ENCODE assay signal across 8 cellular contexts in the genomic region with DNA sequence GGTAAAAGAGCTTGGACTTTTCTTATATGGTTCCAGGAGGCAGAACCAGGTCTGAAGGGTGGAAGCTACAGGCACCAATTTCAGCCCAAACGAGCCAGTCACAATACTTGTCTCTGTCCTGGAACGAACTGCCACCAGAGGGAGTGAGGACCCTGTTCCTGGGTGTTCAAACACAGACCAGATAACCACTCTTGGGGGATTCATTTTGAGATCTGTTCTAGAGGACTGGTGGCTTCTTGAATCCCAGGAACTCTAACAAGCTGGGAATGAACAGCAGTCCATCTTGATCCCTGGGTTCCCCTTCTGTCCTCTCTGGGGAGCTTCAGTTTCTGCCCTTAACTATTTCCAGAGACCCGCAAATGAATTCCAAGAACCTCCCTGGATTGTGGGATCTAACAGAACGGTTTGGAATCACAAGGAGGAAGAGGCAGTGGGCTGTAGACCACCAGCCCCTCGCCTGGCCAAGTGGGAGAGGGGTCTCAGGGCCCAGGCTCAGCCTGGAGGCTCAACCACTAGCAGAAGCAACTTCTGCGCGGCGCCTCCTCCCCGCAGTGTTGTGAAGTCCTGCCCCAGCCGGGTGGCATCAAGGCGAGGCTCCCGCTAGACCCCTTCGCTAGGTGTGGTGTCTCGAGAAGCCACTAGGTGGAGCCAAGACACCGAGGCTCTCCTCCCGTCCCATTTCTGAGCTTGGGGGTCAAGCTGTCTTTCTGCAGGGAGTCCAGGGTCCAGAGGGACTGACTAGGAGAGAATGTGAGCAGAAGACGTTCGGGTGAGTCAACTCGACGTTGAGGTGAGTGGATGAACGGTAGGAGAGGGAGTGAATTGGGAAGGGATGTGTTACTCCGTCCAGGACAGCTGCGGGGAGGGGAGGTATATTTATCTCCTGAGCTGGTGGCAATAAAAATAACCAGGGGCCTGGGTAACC. TPM values are rescaled to one million over a fixed set of nuclear protein-coding genes. Genes with fewer than 3 reads are reported as not detected.
DNase-seq lines count a peak whose midpoint lies in the region; ATAC-seq, FAIRE-seq and TF ChIP-seq lines count a peak whose summit lies in the region.

No MANE protein-coding gene starts in this region.

- intact Hi-C loops in ovary (cut with DNase I) = loop anchor here in 2 of 4 donors (1.0 to 2.0 kb wide), 2 partner anchors 36 kb away; no protein-coding TSS in a partner anchor

- FAIRE-seq in GM19239 (lab: Jason Lieb, UNC) = peak; percentile 79

- 5 to 7% methylated on average over 5 to 6 of the region's 23 CpGs for WGBS in gastroesophageal sphincter (ENCODE audit: low coverage in 1 of 2), 2 donors
- WGBS in ovary, 3 donors = 0 to 1% (median 0%) methylated on average over 23 of the region's 23 CpGs
- WGBS in tibial nerve, 2 donors = 0% methylated on average over 14 to 23 of the region's 23 CpGs

- ATAC-seq in gastroesophageal sphincter = peak; percentile 91

- TF ChIP-seq POLR2A in gastroesophageal sphincter (IDR thresholded peaks at IDR 0.05) (no peak), ovary (IDR thresholded peaks at IDR 0.05) (no peak), tibial nerve (IDR thresholded peaks at IDR 0.05) (no peak)

- peaks cover 0 to 22% (median 9%) of the 10 kb centered on the region in 3 donors for H3K4me1 ChIP-seq in gastroesophageal sphincter
- peaks cover 2% of the 10 kb centered on the region for H3K4me1 ChIP-seq in ovary (ENCODE audit: insufficient read depth)
- peaks cover 0 to 41% (median 18%) of the 10 kb centered on the region in 4 donors for H3K4me1 ChIP-seq in tibial nerve

- H3K36me3 ChIP-seq in gastroesophageal sphincter = no peaks in the 10 kb centered on the region
- H3K36me3 ChIP-seq in ovary = no peaks in the 10 kb centered on the region
- H3K36me3 ChIP-seq in tibial nerve = no peaks in the 10 kb centered on the region

- DNase-seq in AG04449 (ENCODE audit: low read depth, low spot score) (no peak), GM19239 (ENCODE audit: insufficient read length, low spot score) (peak; percentile 88), NAMALWA (ENCODE audit: low spot score) (peak; percentile 95), SK-N-DZ (ENCODE audit: low spot score) (peak; percentile 90), activated gamma-delta T cell treated with Interleukin-2 at 50 U/mL for 16 hours (peak; percentile 75), ovary (peak; percentile 72 to 84 (median 83)), tibial nerve (ENCODE audit: low spot score in 2 of 2) (peak; percentile 61 to 82)

- POLR2A ChIA-PET in AG04449 (lab: Yijun Ruan, JAX) = interaction anchor here (1.6 to 2.7 kb wide), 3 partner anchors 13 to 39 kb away, joined by 4 to 19 read pairs (median 9); partner anchors contain the start of genes ISG20L2 and METTL25B

- TF ChIP-seq EP300 in gastroesophageal sphincter (IDR thresholded peaks at IDR 0.05) (no peak), ovary (IDR thresholded peaks at IDR 0.05) (no peak), tibial nerve (IDR thresholded peaks at IDR 0.05) (peak in 1 of 2 donors; percentile 20)

- H3K27me3 ChIP-seq in gastroesophageal sphincter (peaks cover 89% of the 10 kb centered on the region), ovary (no peaks in the 10 kb centered on the region), tibial nerve (peaks cover 0 to 45% of the 10 kb centered on the region in 2 donors)

- H3K27ac ChIP-seq in gastroesophageal sphincter (no peak overlapping the region), ovary (no peak overlapping the region), tibial nerve (no peak overlapping the region)

- CTCF ChIA-PET in AG04449 (lab: Yijun Ruan, JAX) = interaction anchor here (0.6 to 49.8 kb wide), 54 partner anchors 13 to 385 kb away, joined by 3 to 2951 read pairs (median 6); partner anchors contain the start of genes CRABP2, HDGF, INSRR and ISG20L2

- TF ChIP-seq CTCF in AG04449 (IDR thresholded peaks at IDR 0.05; ENCODE audit: insufficient read depth, low read length, missing control alignments) (peak; percentile 92), gastroesophageal sphincter (IDR thresholded peaks at IDR 0.05) (peak in 3 of 4 experiments; percentile 93 to 95 (median 94)), ovary (IDR thresholded peaks at IDR 0.05) (peak; percentile 91 to 92 (median 92)), tibial nerve (IDR thresholded peaks at IDR 0.05) (peak; percentile 81 to 96 (median 91))

- H3K9me3 ChIP-seq in gastroesophageal sphincter (no peaks in the 10 kb centered on the region), ovary (no peaks in the 10 kb centered on the region), tibial nerve (no peaks in the 10 kb centered on the region)

- H3K4me3 ChIP-seq in AG04449 (ENCODE audit: low read depth, low read length) = peak overlapping the region; percentile 46
- peak overlapping the region in 1 of 2 donors; percentile 2 for H3K4me3 ChIP-seq in gastroesophageal sphincter
- H3K4me3 ChIP-seq in ovary = no peak overlapping the region
- H3K4me3 ChIP-seq in tibial nerve = peak overlapping the region in 1 of 4 donors; percentile 22

RNA-seq across cellular contexts. Expression of gene NES, which starts 12.1 kb away (rescaled TPM):
- 14.8 and 34.1 TPM in 2 replicates for polyA plus RNA-seq in SK-N-DZ (2014; cell fraction: cytosol; rRNA removed)
- 38.7 and 46.8 TPM in 2 replicates for polyA plus RNA-seq in SK-N-DZ (2014; cell fraction: nucleus; rRNA removed)
- 10 to 100 TPM; 13.9 to 34.3 (median 23.9) TPM for total RNA-seq in gastroesophageal sphincter
- total RNA-seq in ovary = 10 to 100 TPM in 3 of 7 donors, 1 to 10 TPM in 4; 3.5 to 32.9 (median 9.8) TPM
- polyA plus RNA-seq in ovary = 10 to 100 TPM; 13.5 to 31.7 TPM
- 10 to 100 TPM; 59.9 to 65.3 (median 63.9) TPM for total RNA-seq in tibial nerve

RNA-seq across cellular contexts. Expression of gene CRABP2, which starts 16.1 kb away (rescaled TPM):
- polyA plus RNA-seq in SK-N-DZ (2014; cell fraction: cytosol; rRNA removed) = 5.4 and 5.6 TPM in 2 replicates
- polyA plus RNA-seq in SK-N-DZ (2014; cell fraction: nucleus; rRNA removed) = 1.1 and 1.9 TPM in 2 replicates
- total RNA-seq in gastroesophageal sphincter = 10 to 100 TPM in 1 of 4 donors, 1 to 10 TPM in 2, under 1 TPM in 1; 0.54 to 36.7 (median 6.0) TPM
- 10 to 100 TPM in 3 of 7 donors, 1 to 10 TPM in 4; 1.8 to 31.5 (median 5.5) TPM for total RNA-seq in ovary
- polyA plus RNA-seq in ovary = 10 to 100 TPM in 1 of 2 donors, 1 to 10 TPM in 1; 1.4 to 22.9 TPM
- 10 to 100 TPM in 1 of 4 donors, 1 to 10 TPM in 3; 3.5 to 13.2 (median 5.0) TPM for total RNA-seq in tibial nerve

RNA-seq across cellular contexts. Expression of gene METTL25B, which starts 39.0 kb away (rescaled TPM):
- 37.7 and 39.2 TPM in 2 replicates for polyA plus RNA-seq in SK-N-DZ (2014; cell fraction: cytosol; rRNA removed)
- polyA plus RNA-seq in SK-N-DZ (2014; cell fraction: nucleus; rRNA removed) = 54.6 and 79.2 TPM in 2 replicates
- 10 to 100 TPM in 3 of 4 donors, 1 to 10 TPM in 1; 8.4 to 29.0 (median 17.4) TPM for total RNA-seq in gastroesophageal sphincter
- 10 to 100 TPM; 22.4 to 39.6 (median 33.2) TPM for total RNA-seq in ovary
- polyA plus RNA-seq in ovary = 10 to 100 TPM; 18.1 to 33.2 TPM
- total RNA-seq in tibial nerve = 10 to 100 TPM; 36.5 to 50.1 (median 46.0) TPM

RNA-seq across cellular contexts. Expression of gene ISG20L2, which starts 39.3 kb away (rescaled TPM):
- 40.3 and 50.7 TPM in 2 replicates for polyA plus RNA-seq in SK-N-DZ (2014; cell fraction: cytosol; rRNA removed)
- 5.3 and 6.9 TPM in 2 replicates for polyA plus RNA-seq in SK-N-DZ (2014; cell fraction: nucleus; rRNA removed)
- total RNA-seq in gastroesophageal sphincter = 10 to 100 TPM; 14.5 to 18.4 (median 17.0) TPM
- total RNA-seq in ovary = 10 to 100 TPM; 11.7 to 33.8 (median 26.1) TPM
- 10 to 100 TPM; 13.6 to 58.7 TPM for polyA plus RNA-seq in ovary
- 10 to 100 TPM; 10.1 to 24.9 (median 18.6) TPM for total RNA-seq in tibial nerve

RNA-seq across cellular contexts. Expression of gene BCAN, which starts 47.4 kb away (rescaled TPM):
- 0.50 TPM in 1 of 2 replicates, not detected in the other for polyA plus RNA-seq in SK-N-DZ (2014; cell fraction: cytosol; rRNA removed)
- not detected in 2 replicates for polyA plus RNA-seq in SK-N-DZ (2014; cell fraction: nucleus; rRNA removed)
- 1 to 10 TPM in 2 of 4 donors, under 1 TPM in 1, not detected in 1; 0.50 to 5.0 (median 1.9) TPM for total RNA-seq in gastroesophageal sphincter
- 1 to 10 TPM in 2 of 7 donors, under 1 TPM in 2, not detected in 3; 0.20 to 2.2 (median 1.0) TPM for total RNA-seq in ovary
- under 1 TPM; 0.11 to 0.43 TPM for polyA plus RNA-seq in ovary
- total RNA-seq in tibial nerve = not detected
